1 cellular context compared by ENCODE assay signal in the genomic region with DNA sequence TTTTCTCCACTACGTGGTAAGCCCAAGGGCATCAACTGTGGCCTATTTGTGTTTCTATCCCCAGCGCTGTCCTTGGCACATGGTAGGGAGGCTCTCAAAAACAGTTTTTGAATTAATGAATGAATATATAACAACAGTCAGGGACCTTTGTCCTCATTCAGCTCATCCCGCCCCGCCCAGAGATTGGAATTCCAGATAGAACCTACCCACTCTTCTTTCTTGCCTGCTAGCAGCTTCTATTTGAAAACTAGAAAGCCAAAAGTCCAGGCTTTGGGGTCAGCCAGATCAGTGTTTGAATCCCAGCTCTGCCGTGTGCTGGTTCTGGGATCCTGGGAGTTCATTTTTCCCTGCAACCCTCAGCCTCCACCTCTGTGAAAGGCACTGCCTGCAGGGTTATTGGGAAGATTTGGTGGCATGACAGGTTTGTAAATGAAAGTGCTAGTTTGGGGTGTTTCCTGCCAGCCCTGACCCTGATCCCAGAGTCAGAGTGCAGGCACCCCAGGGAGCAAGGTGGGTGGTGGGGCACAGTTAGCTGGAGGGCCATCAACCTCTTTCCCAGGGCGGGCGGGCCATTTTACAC.
A peak's percentile ranks its signal among the peaks of the same experiment; 100 is the strongest.
TF ChIP-seq lines count a peak whose summit lies in the region.

No MANE protein-coding gene starts in this region.

TF ChIP-seq in HepG2, 621 proteins besides CTCF, POLR2A, EP300 and RAD21 (continued from another document and continues in another):
- TF ChIP-seq, protein P1, sequence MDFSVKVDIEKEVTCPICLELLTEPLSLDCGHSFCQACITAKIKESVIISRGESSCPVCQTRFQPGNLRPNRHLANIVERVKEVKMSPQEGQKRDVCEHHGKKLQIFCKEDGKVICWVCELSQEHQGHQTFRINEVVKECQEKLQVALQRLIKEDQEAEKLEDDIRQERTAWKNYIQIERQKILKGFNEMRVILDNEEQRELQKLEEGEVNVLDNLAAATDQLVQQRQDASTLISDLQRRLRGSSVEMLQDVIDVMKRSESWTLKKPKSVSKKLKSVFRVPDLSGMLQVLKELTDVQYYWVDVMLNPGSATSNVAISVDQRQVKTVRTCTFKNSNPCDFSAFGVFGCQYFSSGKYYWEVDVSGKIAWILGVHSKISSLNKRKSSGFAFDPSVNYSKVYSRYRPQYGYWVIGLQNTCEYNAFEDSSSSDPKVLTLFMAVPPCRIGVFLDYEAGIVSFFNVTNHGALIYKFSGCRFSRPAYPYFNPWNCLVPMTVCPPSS (IDR thresholded peaks at IDR 0.05) = no peak
- TF ChIP-seq RXRA (CRISPR knock-in tag; IDR thresholded peaks at IDR 0.05) (no peak), RFXAP (CRISPR knock-in tag; IDR thresholded peaks at IDR 0.05; ENCODE audit: borderline replicate concordance) (no peak), ZNF724P (CRISPR knock-in tag; IDR thresholded peaks at IDR 0.05; ENCODE audit: borderline replicate concordance) (no peak), PRPF4 (IDR thresholded peaks at IDR 0.05; ENCODE audit: low read depth, low read length, poor library complexity, severe bottlenecking) (no peak), SCMH1 (CRISPR knock-in tag; IDR thresholded peaks at IDR 0.05; ENCODE audit: borderline replicate concordance) (no peak), AHR (CRISPR knock-in tag; IDR thresholded peaks at IDR 0.05) (no peak), ZNF44 (CRISPR knock-in tag; IDR thresholded peaks at IDR 0.05) (no peak), HNRNPH1 (optimal IDR thresholded peaks at IDR 0.05; ENCODE audit: low read depth, low read length) (no peak), SOX6 (IDR thresholded peaks at IDR 0.05) (no peak), SOX6 (CRISPR knock-in tag; IDR thresholded peaks at IDR 0.05) (peak; percentile 63), NR3C1 (CRISPR knock-in tag; IDR thresholded peaks at IDR 0.05) (no peak), CBFB (CRISPR knock-in tag; IDR thresholded peaks at IDR 0.05) (no peak), SP4 (CRISPR knock-in tag; IDR thresholded peaks at IDR 0.05) (no peak), RAD51 (IDR thresholded peaks at IDR 0.05; ENCODE audit: borderline replicate concordance) (no peak), TARDBP (CRISPR knock-in tag; IDR thresholded peaks at IDR 0.05) (peak; percentile 15; the same call in 1 of the 2 replicates), DR1 (CRISPR knock-in tag; IDR thresholded peaks at IDR 0.05) (no peak), THAP11 (CRISPR knock-in tag; IDR thresholded peaks at IDR 0.05) (no peak), KDM1A (CRISPR knock-in tag; IDR thresholded peaks at IDR 0.05) (0 out of 2 replicates have a peak, but pooled peaks have one; percentile 28), SAFB2 (CRISPR knock-in tag; IDR thresholded peaks at IDR 0.05; ENCODE audit: borderline replicate concordance, low read depth) (no peak), HHEX (CRISPR knock-in tag; IDR thresholded peaks at IDR 0.05) (no peak), HDAC2 (CRISPR knock-in tag; IDR thresholded peaks at IDR 0.05) (no peak; the same call in 1 of the 2 replicates), EED (CRISPR knock-in tag; IDR thresholded peaks at IDR 0.05) (no peak)
- TF ChIP-seq, protein P2, sequence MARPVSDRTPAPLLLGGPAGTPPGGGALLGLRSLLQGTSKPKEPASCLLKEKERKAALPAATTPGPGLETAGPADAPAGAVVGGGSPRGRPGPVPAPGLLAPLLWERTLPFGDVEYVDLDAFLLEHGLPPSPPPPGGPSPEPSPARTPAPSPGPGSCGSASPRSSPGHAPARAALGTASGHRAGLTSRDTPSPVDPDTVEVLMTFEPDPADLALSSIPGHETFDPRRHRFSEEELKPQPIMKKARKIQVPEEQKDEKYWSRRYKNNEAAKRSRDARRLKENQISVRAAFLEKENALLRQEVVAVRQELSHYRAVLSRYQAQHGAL (CRISPR knock-in tag; IDR thresholded peaks at IDR 0.05; ENCODE audit: not compliant biosample characterization) = no peak
- TF ChIP-seq, protein P3, sequence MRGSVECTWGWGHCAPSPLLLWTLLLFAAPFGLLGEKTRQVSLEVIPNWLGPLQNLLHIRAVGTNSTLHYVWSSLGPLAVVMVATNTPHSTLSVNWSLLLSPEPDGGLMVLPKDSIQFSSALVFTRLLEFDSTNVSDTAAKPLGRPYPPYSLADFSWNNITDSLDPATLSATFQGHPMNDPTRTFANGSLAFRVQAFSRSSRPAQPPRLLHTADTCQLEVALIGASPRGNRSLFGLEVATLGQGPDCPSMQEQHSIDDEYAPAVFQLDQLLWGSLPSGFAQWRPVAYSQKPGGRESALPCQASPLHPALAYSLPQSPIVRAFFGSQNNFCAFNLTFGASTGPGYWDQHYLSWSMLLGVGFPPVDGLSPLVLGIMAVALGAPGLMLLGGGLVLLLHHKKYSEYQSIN (CRISPR knock-in tag; IDR thresholded peaks at IDR 0.05; ENCODE audit: borderline replicate concordance) = no peak
- TF ChIP-seq, protein P4, sequence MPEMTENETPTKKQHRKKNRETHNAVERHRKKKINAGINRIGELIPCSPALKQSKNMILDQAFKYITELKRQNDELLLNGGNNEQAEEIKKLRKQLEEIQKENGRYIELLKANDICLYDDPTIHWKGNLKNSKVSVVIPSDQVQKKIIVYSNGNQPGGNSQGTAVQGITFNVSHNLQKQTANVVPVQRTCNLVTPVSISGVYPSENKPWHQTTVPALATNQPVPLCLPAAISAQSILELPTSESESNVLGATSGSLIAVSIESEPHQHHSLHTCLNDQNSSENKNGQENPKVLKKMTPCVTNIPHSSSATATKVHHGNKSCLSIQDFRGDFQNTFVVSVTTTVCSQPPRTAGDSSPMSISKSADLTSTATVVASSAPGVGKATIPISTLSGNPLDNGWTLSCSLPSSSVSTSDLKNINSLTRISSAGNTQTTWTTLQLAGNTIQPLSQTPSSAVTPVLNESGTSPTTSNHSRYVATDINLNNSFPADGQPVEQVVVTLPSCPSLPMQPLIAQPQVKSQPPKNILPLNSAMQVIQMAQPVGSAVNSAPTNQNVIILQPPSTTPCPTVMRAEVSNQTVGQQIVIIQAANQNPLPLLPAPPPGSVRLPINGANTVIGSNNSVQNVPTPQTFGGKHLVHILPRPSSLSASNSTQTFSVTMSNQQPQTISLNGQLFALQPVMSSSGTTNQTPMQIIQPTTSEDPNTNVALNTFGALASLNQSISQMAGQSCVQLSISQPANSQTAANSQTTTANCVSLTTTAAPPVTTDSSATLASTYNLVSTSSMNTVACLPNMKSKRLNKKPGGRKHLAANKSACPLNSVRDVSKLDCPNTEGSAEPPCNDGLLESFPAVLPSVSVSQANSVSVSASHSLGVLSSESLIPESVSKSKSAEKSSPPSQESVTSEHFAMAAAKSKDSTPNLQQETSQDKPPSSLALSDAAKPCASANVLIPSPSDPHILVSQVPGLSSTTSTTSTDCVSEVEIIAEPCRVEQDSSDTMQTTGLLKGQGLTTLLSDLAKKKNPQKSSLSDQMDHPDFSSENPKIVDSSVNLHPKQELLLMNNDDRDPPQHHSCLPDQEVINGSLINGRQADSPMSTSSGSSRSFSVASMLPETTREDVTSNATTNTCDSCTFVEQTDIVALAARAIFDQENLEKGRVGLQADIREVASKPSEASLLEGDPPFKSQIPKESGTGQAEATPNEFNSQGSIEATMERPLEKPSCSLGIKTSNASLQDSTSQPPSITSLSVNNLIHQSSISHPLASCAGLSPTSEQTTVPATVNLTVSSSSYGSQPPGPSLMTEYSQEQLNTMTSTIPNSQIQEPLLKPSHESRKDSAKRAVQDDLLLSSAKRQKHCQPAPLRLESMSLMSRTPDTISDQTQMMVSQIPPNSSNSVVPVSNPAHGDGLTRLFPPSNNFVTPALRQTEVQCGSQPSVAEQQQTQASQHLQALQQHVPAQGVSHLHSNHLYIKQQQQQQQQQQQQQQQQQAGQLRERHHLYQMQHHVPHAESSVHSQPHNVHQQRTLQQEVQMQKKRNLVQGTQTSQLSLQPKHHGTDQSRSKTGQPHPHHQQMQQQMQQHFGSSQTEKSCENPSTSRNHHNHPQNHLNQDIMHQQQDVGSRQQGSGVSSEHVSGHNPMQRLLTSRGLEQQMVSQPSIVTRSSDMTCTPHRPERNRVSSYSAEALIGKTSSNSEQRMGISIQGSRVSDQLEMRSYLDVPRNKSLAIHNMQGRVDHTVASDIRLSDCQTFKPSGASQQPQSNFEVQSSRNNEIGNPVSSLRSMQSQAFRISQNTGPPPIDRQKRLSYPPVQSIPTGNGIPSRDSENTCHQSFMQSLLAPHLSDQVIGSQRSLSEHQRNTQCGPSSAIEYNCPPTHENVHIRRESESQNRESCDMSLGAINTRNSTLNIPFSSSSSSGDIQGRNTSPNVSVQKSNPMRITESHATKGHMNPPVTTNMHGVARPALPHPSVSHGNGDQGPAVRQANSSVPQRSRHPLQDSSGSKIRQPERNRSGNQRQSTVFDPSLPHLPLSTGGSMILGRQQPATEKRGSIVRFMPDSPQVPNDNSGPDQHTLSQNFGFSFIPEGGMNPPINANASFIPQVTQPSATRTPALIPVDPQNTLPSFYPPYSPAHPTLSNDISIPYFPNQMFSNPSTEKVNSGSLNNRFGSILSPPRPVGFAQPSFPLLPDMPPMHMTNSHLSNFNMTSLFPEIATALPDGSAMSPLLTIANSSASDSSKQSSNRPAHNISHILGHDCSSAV (CRISPR knock-in tag; IDR thresholded peaks at IDR 0.05; ENCODE audit: borderline replicate concordance) = no peak
- TF ChIP-seq, protein P5, sequence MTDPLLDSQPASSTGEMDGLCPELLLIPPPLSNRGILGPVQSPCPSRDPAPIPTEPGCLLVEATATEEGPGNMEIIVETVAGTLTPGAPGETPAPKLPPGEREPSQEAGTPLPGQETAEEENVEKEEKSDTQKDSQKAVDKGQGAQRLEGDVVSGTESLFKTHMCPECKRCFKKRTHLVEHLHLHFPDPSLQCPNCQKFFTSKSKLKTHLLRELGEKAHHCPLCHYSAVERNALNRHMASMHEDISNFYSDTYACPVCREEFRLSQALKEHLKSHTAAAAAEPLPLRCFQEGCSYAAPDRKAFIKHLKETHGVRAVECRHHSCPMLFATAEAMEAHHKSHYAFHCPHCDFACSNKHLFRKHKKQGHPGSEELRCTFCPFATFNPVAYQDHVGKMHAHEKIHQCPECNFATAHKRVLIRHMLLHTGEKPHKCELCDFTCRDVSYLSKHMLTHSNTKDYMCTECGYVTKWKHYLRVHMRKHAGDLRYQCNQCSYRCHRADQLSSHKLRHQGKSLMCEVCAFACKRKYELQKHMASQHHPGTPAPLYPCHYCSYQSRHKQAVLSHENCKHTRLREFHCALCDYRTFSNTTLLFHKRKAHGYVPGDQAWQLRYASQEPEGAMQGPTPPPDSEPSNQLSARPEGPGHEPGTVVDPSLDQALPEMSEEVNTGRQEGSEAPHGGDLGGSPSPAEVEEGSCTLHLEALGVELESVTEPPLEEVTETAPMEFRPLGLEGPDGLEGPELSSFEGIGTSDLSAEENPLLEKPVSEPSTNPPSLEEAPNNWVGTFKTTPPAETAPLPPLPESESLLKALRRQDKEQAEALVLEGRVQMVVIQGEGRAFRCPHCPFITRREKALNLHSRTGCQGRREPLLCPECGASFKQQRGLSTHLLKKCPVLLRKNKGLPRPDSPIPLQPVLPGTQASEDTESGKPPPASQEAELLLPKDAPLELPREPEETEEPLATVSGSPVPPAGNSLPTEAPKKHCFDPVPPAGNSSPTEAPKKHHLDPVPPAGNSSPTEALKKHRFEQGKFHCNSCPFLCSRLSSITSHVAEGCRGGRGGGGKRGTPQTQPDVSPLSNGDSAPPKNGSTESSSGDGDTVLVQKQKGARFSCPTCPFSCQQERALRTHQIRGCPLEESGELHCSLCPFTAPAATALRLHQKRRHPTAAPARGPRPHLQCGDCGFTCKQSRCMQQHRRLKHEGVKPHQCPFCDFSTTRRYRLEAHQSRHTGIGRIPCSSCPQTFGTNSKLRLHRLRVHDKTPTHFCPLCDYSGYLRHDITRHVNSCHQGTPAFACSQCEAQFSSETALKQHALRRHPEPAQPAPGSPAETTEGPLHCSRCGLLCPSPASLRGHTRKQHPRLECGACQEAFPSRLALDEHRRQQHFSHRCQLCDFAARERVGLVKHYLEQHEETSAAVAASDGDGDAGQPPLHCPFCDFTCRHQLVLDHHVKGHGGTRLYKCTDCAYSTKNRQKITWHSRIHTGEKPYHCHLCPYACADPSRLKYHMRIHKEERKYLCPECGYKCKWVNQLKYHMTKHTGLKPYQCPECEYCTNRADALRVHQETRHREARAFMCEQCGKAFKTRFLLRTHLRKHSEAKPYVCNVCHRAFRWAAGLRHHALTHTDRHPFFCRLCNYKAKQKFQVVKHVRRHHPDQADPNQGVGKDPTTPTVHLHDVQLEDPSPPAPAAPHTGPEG (CRISPR knock-in tag; IDR thresholded peaks at IDR 0.05) = no peak
- TF ChIP-seq, protein P6, sequence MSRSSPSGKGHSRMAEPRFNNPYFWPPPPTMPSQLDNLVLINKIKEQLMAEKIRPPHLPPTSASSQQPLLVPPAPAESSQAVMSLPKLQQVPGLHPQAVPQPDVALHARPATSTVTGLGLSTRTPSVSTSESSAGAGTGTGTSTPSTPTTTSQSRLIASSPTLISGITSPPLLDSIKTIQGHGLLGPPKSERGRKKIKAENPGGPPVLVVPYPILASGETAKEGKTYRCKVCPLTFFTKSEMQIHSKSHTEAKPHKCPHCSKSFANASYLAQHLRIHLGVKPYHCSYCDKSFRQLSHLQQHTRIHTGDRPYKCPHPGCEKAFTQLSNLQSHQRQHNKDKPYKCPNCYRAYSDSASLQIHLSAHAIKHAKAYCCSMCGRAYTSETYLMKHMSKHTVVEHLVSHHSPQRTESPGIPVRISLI (CRISPR knock-in tag; IDR thresholded peaks at IDR 0.05; ENCODE audit: borderline replicate concordance) = no peak
- TF ChIP-seq, protein P7, sequence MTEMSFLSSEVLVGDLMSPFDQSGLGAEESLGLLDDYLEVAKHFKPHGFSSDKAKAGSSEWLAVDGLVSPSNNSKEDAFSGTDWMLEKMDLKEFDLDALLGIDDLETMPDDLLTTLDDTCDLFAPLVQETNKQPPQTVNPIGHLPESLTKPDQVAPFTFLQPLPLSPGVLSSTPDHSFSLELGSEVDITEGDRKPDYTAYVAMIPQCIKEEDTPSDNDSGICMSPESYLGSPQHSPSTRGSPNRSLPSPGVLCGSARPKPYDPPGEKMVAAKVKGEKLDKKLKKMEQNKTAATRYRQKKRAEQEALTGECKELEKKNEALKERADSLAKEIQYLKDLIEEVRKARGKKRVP (CRISPR knock-in tag; IDR thresholded peaks at IDR 0.05) = no peak
- TF ChIP-seq, protein P8, sequence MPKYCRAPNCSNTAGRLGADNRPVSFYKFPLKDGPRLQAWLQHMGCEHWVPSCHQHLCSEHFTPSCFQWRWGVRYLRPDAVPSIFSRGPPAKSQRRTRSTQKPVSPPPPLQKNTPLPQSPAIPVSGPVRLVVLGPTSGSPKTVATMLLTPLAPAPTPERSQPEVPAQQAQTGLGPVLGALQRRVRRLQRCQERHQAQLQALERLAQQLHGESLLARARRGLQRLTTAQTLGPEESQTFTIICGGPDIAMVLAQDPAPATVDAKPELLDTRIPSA (CRISPR knock-in tag; IDR thresholded peaks at IDR 0.05; ENCODE audit: borderline replicate concordance) = no peak; the same call in 1 of the 2 replicates
- TF ChIP-seq, protein P9, sequence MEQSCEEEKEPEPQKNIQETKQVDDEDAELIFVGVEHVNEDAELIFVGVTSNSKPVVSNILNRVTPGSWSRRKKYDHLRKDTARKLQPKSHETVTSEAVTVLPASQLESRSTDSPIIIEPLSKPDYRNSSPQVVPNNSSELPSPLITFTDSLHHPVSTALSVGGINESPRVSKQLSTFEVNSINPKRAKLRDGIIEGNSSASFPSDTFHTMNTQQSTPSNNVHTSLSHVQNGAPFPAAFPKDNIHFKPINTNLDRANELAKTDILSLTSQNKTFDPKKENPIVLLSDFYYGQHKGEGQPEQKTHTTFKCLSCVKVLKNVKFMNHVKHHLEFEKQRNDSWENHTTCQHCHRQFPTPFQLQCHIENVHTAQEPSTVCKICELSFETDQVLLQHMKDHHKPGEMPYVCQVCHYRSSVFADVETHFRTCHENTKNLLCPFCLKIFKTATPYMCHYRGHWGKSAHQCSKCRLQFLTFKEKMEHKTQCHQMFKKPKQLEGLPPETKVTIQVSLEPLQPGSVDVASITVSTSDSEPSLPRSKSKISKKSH (CRISPR knock-in tag; IDR thresholded peaks at IDR 0.05; ENCODE audit: borderline replicate concordance) = peak; percentile 88
